In genomic region chr3:4426261-4426781, GRCh38 we compare ENCODE assay signal across 10 cellular contexts. TPM values are rescaled to one million over a fixed set of nuclear protein-coding genes. Genes with fewer than 3 reads are reported as not detected.
DNase-seq lines count a peak whose midpoint lies in the region; ATAC-seq and TF ChIP-seq lines count a peak whose summit lies in the region.
"Had no signal": no experiment of that assay in that cellular context is flagged by ENCODE, and none has a peak within 500 bp of the region (broad histone marks: within the 10 kb centered on the region; RNA-seq: fewer than 3 reads in every experiment).

No MANE protein-coding gene starts in this region.

- no peak overlapping the region for H3K4me3 ChIP-seq in choroid plexus epithelial cell (ENCODE audit: low read depth, low read length)
- H3K4me3 ChIP-seq: esophagus muscularis mucosa, ovary had no signal

- ATAC-seq in GM19452 (IDR thresholded peaks at IDR 0.05; ENCODE audit: unreplicated experiment) (peak; percentile 15), HG03460 (IDR thresholded peaks at IDR 0.05; ENCODE audit: unreplicated experiment) (peak; percentile 11), omental fat pad (ENCODE audit: low FRiP score) (peak; percentile 9), GM18858 (IDR thresholded peaks at IDR 0.05; ENCODE audit: unreplicated experiment) (no peak)

- DNase-seq in choroid plexus epithelial cell (ENCODE audit: low read depth) = peak; percentile 57
- DNase-seq in omental fat pad (ENCODE audit: low spot score) = no peak
- DNase-seq in stimulated activated CD8-positive, alpha-beta memory T cell treated with anti-CD3 and anti-CD28 coated beads, Interleukin-4, amount 100 ng/mL, for 48 hours = no peak
- no peak for DNase-seq in stimulated activated naive CD4-positive, alpha-beta T cell (lab: John Stamatoyannopoulos, UW)
- DNase-seq: KBM-7, ovary had no signal

- no peak for TF ChIP-seq CTCF in choroid plexus epithelial cell (conservative IDR thresholded peaks at IDR 0.05; ENCODE audit: low read depth, low read length)
- TF ChIP-seq CTCF in omental fat pad (IDR thresholded peaks at IDR 0.05) = no peak

RNA-seq across cellular contexts. Expression of gene SUMF1, which starts 40.7 kb away (rescaled TPM):
- total RNA-seq in omental fat pad = 10 to 100 TPM; 44.9 to 61.1 (median 53.8) TPM
